Comparison of ENCODE assay signal across 27 cellular contexts in the genomic region with DNA sequence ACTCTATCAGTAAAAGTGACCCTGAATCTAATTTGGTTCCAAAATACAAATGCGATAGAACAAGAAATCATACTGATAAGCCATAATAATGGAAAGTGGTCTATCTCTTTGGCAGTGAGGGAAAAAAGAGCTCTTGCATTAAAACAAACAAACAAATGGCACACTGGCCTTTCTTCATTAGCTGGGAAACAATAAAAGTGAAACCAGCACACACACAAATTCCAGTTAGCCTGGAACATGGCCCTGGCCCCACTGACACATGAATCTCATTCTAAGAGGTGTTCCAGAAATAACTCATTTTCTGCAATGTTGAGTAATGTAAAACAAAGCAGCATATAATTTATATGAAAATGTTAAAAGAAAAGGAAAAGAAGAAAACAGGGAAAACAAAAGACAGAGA.
"Had no signal": no experiment of that assay in that cellular context is flagged by ENCODE, and none has a peak within 500 bp of the region (broad histone marks: within the 10 kb centered on the region; RNA-seq: fewer than 3 reads in every experiment).

No MANE protein-coding gene starts in this region.

- H3K36me3 ChIP-seq: left lung, lower lobe of right lung, pancreas, right atrium auricular region, right lobe of liver, stomach, thyroid gland, transverse colon, upper lobe of left lung had no signal

- H3K4me3 ChIP-seq: left lung, lower lobe of right lung, pancreas, psoas muscle, right atrium auricular region, right lobe of liver, smooth muscle cell, stomach, testis, thyroid gland, transverse colon, upper lobe of left lung had no signal

- H3K27ac ChIP-seq: left lung, lower lobe of right lung, pancreas, psoas muscle, right atrium auricular region, right lobe of liver, stomach, testis, thyroid gland, transverse colon, upper lobe of left lung had no signal

- H3K9me3 ChIP-seq: left lung, lower lobe of right lung, pancreas, right lobe of liver, testis, thyroid gland, transverse colon, upper lobe of left lung had no signal

- FAIRE-seq: islet of Langerhans, kidney, pancreas had no signal

- H3K4me1 ChIP-seq: left lung, lower lobe of right lung, pancreas, psoas muscle, right atrium auricular region, right lobe of liver, stomach, testis, thyroid gland, transverse colon, upper lobe of left lung had no signal

- H3K4me2 ChIP-seq: smooth muscle cell had no signal

- DNase-seq: hypothalamus; immature natural killer cell; kidney; left colon; left lung; lower lobe of right lung; mammary epithelial cell; mesenchymal stem cell; naive thymus-derived CD8-positive, alpha-beta T cell; nucleus accumbens; pancreas; posterior cingulate gyrus; psoas muscle; right lobe of liver; stimulated activated CD4-positive, alpha-beta T cell treated with anti-CD3 and anti-CD28 coated beads, Interleukin-15, amount 100 ng/mL, for 24 hours; stimulated activated CD4-positive, alpha-beta T cell treated with anti-CD3 and anti-CD28 coated beads, Interleukin-2, amount 100 ng/mL, for 24 hours; stimulated activated CD4-positive, alpha-beta T cell treated with anti-CD3 and anti-CD28 coated beads, Interleukin-4, amount 100 ng/mL, for 1 hour; stimulated activated naive B cell treated with anti-CD40 and anti-IgM and Interleukin-4, amounts not matched to agents 10 μg/mL and 1 μg/mL and 100 μg/mL, for 72 hours; stimulated activated naive CD8-positive, alpha-beta T cell treated with anti-CD3 and anti-CD28 coated beads, Interleukin-15, Interleukin-2, amounts not matched to agents 100 U/mL and 50 U/mL, for 24 hours; stomach; testis; thyroid gland; transverse colon; upper lobe of left lung had no signal

- ATAC-seq: left colon; left lung; lower lobe of right lung; naive thymus-derived CD8-positive, alpha-beta T cell; pancreas; psoas muscle; stimulated activated naive B cell treated with anti-CD40 and anti-IgM and Interleukin-4, amounts not matched to agents 10 μg/mL and 1 μg/mL and 100 μg/mL, for 72 hours; stimulated activated naive CD8-positive, alpha-beta T cell treated with anti-CD3 and anti-CD28 coated beads, Interleukin-15, Interleukin-2, amounts not matched to agents 100 U/mL and 50 U/mL, for 24 hours had no signal

- H3K27me3 ChIP-seq: left lung, pancreas, right atrium auricular region, right lobe of liver, stomach, testis, thyroid gland, transverse colon, upper lobe of left lung had no signal
